ENCODE assay signal across 12 cellular contexts in genomic region chr17:80561541-80562114, GRCh38.
"Had no signal": no experiment of that assay in that cellular context is flagged by ENCODE, and none has a peak within 500 bp of the region (broad histone marks: within the 10 kb centered on the region; RNA-seq: fewer than 3 reads in every experiment).

No MANE protein-coding gene starts in this region.

- H3K27ac ChIP-seq: breast epithelium, esophagus squamous epithelium, thyroid gland, vagina had no signal

- H3K27me3 Mint-ChIP-seq: natural killer cell treated with Interleukin-12 subunit alpha and Interleukin-12 subunit beta and Interleukin-15 and Interleukin-18, amount 100 ng/mL, for 72 hours had no signal

- DNase-seq: activated CD4-positive, alpha-beta T cell treated with anti-CD3 and anti-CD28 coated beads, Interleukin-2, amount 50 U/mL, for 1 hour; amygdala; esophagus squamous epithelium; mucosa of descending colon; T-helper 2 cell; thyroid gland had no signal

- H3K27me3 ChIP-seq: breast epithelium, esophagus squamous epithelium, thyroid gland, vagina had no signal

- H3K4me3 Mint-ChIP-seq: natural killer cell treated with Interleukin-12 subunit alpha and Interleukin-12 subunit beta and Interleukin-15 and Interleukin-18, amount 100 ng/mL, for 72 hours had no signal

- H3K9me3 ChIP-seq: breast epithelium, esophagus squamous epithelium, mucosa of descending colon, thyroid gland, vagina had no signal

- ATAC-seq: activated naive CD4-positive, alpha-beta T cell treated with anti-CD3 and anti-CD28 coated beads, Interleukin-2, amount 50 U/mL, for 72 hours; left lobe of liver; mucosa of descending colon; natural killer cell treated with Interleukin-12 subunit alpha and Interleukin-12 subunit beta and Interleukin-15 and Interleukin-18, amount 100 ng/mL, for 72 hours had no signal

- H3K36me3 Mint-ChIP-seq: activated naive CD4-positive, alpha-beta T cell treated with anti-CD3 and anti-CD28 coated beads, Interleukin-2, amount 50 U/mL, for 72 hours; natural killer cell treated with Interleukin-12 subunit alpha and Interleukin-12 subunit beta and Interleukin-15 and Interleukin-18, amount 100 ng/mL, for 72 hours had no signal

- FAIRE-seq: islet of Langerhans had no signal

- H3K4me3 ChIP-seq: breast epithelium, esophagus squamous epithelium, mucosa of descending colon, thyroid gland, vagina had no signal

- H3K27ac Mint-ChIP-seq: natural killer cell treated with Interleukin-12 subunit alpha and Interleukin-12 subunit beta and Interleukin-15 and Interleukin-18, amount 100 ng/mL, for 72 hours had no signal

- H3K4me1 ChIP-seq: breast epithelium had no signal

- H3K36me3 ChIP-seq: breast epithelium, thyroid gland, vagina had no signal
